ENCODE assay signal across 26 cellular contexts in genomic region chr2:120497261-120497977, GRCh38.
A peak's percentile ranks its signal among the peaks of the same experiment; 100 is the strongest.
DNase-seq lines count a peak whose midpoint lies in the region; ATAC-seq and TF ChIP-seq lines count a peak whose summit lies in the region.
"Had no signal": no experiment of that assay in that cellular context is flagged by ENCODE, and none has a peak within 500 bp of the region (broad histone marks: within the 10 kb centered on the region; RNA-seq: fewer than 3 reads in every experiment).

No MANE protein-coding gene starts in this region.

- TF ChIP-seq CTCF in upper lobe of left lung (IDR thresholded peaks at IDR 0.05), result no peak

- intact Hi-C loops in Right ventricle myocardium superior (cut with DNase I), result no loop called here
- intact Hi-C loops in cardiac septum (cut with DNase I), result no loop called here
- intact Hi-C loops in left ventricle myocardium superior (cut with micrococcal nuclease), result no loop called here
- intact Hi-C loops in posterior vena cava (cut with DNase I), result no loop called here

- no peaks in the 10 kb centered on the region for H3K27me3 ChIP-seq in upper lobe of left lung
- H3K27me3 ChIP-seq: BE2C had no signal

- no peak for TF ChIP-seq POLR2A in upper lobe of left lung (IDR thresholded peaks at IDR 0.05)

- 89 to 95% methylated on average over 4 to 7 of the region's 7 CpGs for WGBS in upper lobe of left lung, 2 donors

- no peaks in the 10 kb centered on the region for H3K9me3 ChIP-seq in upper lobe of left lung
- H3K9me3 ChIP-seq: BE2C, HAP-1 had no signal

- no peak for DNase-seq in Right ventricle myocardium superior
- no peak for DNase-seq in cardiac septum (ENCODE audit: low spot score)
- no peak for DNase-seq in left ventricle myocardium superior
- peak; percentile 61 for DNase-seq in posterior vena cava (ENCODE audit: low spot score)
- no peak for DNase-seq in upper lobe of left lung
- no peak for DNase-seq in NCI-H1694 (lab: John Stamatoyannopoulos, UW)
- DNase-seq in germinal center (ENCODE audit: low spot score), result no peak
- DNase-seq: 8988T; ACHN; BE2C; CD4-positive, CD25-positive, alpha-beta regulatory T cell; HFFc6; KBM-7; MM.1S; NCI-H1048; NCI-H1417; NCI-H1694 treated with DMSO at 0.1 percent for 48 hours; NCI-H2081; NCI-H2227 treated with DMSO at 0.1 percent for 48 hours; NCI-H526 treated with DMSO at 0.1 percent for 48 hours; RPMI8226; SHP77 treated with DMSO at 0.1 percent for 48 hours had no signal

- no peaks in the 10 kb centered on the region for H3K4me1 ChIP-seq in upper lobe of left lung
- H3K4me1 ChIP-seq: BE2C, HAP-1 had no signal

- no peak overlapping the region for H3K27ac ChIP-seq in upper lobe of left lung
- H3K27ac ChIP-seq: SK-N-MC had no signal

- H3K4me3 ChIP-seq in upper lobe of left lung, result no peak overlapping the region
- H3K4me3 ChIP-seq: GM23338, HAP-1, SK-N-MC had no signal

- H3K36me3 ChIP-seq in upper lobe of left lung, result no peaks in the 10 kb centered on the region
- H3K36me3 ChIP-seq: BE2C, HAP-1 had no signal

- no peak for TF ChIP-seq EP300 in upper lobe of left lung (IDR thresholded peaks at IDR 0.05)

- ATAC-seq in Right ventricle myocardium superior (ENCODE audit: poor library complexity) (peak; percentile 71), left ventricle myocardium superior (peak; percentile 57), upper lobe of left lung (ENCODE audit: low FRiP score in 2 of 2) (peak; percentile 5 to 31), GM21528 (IDR thresholded peaks at IDR 0.05; ENCODE audit: low FRiP score, unreplicated experiment) (no peak)
